1 cellular context compared by ENCODE assay signal in the genomic region with DNA sequence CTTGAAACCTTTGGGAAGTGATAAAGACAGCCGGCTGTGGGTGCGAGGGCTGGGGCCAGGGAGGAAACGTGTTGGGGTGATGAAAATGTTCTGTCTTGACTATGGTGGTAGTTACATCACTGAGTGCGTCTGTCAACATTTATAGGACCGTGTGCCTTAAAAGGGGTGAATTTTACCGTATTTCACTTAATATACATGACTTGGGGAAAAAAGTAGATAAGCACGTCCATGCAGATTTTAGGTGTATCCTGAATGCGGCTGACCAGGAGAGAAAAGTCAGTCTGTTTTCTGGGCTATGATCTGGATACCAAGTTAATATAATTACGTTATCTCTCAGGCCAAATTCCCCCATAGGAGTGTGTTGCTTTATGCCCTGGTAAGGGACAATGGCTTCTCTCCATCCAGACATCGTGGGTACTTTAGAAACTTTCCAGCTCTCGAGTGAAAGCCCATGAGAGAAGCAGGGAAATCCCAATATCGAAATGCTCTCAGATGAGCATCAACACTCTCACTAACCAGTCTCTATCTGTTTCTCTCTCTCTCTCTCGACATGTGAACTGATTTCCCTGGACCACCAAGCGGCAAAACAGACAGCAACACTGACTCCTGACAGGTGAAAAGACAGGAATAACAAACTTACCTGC.
TF ChIP-seq lines count a peak whose summit lies in the region.

No MANE protein-coding gene starts in this region.

TF ChIP-seq in SK-N-SH, 30 proteins besides CTCF, POLR2A, EP300 and RAD21 (continued from another document):
- TF ChIP-seq IRF3 (IDR thresholded peaks at IDR 0.05; ENCODE audit: low read depth, low read length) (no peak), ELF1 (IDR thresholded peaks at IDR 0.05) (no peak)
